ENCODE assay signal across 34 cellular contexts in the genomic region with DNA sequence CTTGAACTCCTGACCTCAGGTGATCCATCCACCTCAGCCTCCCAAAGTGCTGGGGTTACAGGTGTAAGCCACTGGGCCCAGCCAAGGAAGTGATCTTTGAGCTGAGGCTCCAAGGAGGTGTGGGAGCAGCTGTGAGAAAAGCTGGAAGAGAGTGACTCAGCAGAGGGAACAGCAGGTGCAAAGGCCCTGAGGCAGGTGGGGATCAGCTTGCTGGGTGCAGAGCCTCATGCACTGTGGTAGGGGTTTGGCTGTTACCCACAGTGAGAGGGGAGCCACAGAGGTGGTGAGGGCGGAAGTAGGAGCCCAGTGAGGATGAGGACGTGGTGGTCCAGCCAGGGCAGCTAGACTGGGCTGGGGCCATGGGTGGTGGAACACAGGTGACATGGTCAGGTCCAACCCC. TPM values are rescaled to one million over a fixed set of nuclear protein-coding genes. Genes with fewer than 3 reads are reported as not detected.
"Had no signal": no experiment of that assay in that cellular context is flagged by ENCODE, and none has a peak within 500 bp of the region (broad histone marks: within the 10 kb centered on the region; RNA-seq: fewer than 3 reads in every experiment).

No MANE protein-coding gene starts in this region.

- H3K9me3 Mint-ChIP-seq: activated CD4-positive, alpha-beta memory T cell treated with anti-CD3 and anti-CD28 coated beads, Interleukin-2, amount 10 ng/mL, durations not matched to agents 7 days and 5 days; activated CD4-positive, alpha-beta T cell treated with anti-CD3 and anti-CD28 coated beads, Interleukin-2, amount 10 ng/mL, durations not matched to agents 7 days and 5 days; activated T-helper 2 cell treated with anti-CD3 and anti-CD28 coated beads, Interferon-gamma antibody, Interleukin-2, Interleukin-4, amounts not matched to agents 10 μg/mL and 5 μg/mL and 100 μg/mL, durations not matched to agents 14 hours and 24 hours and 36 hours; natural killer cell treated with Interleukin-12 subunit alpha and Interleukin-12 subunit beta and Interleukin-15 and Interleukin-18, amount 100 ng/mL, for 72 hours; stimulated activated naive B cell treated with anti-CD40 and anti-IgM and Interleukin-4, amounts not matched to agents 10 μg/mL and 1 μg/mL and 100 μg/mL, for 72 hours had no signal

- H3K4me3 ChIP-seq: gastroesophageal sphincter, mucosa of descending colon, pancreas, prostate gland, stomach, tibial artery had no signal

- ATAC-seq: activated CD4-positive, CD25-positive, alpha-beta regulatory T cell treated with anti-CD3 and anti-CD28 coated beads, Interleukin-2, amount 50 U/mL, for 24 hours; gastroesophageal sphincter; left colon; mucosa of descending colon; natural killer cell treated with Interleukin-12 subunit alpha and Interleukin-12 subunit beta and Interleukin-15 and Interleukin-18, amount 100 ng/mL, for 72 hours; pancreas; sciatic nerve; stimulated activated naive B cell treated with anti-CD40 and anti-IgM and Interleukin-4, amounts not matched to agents 10 μg/mL and 1 μg/mL and 100 μg/mL, for 72 hours had no signal

- H3K27ac Mint-ChIP-seq: activated CD4-positive, alpha-beta memory T cell treated with anti-CD3 and anti-CD28 coated beads, Interleukin-2, amount 10 ng/mL, durations not matched to agents 7 days and 5 days; activated CD4-positive, alpha-beta T cell treated with anti-CD3 and anti-CD28 coated beads, Interleukin-2, amount 10 ng/mL, durations not matched to agents 7 days and 5 days; activated naive CD8-positive, alpha-beta T cell; activated T-helper 2 cell treated with anti-CD3 and anti-CD28 coated beads, Interferon-gamma antibody, Interleukin-2, Interleukin-4, amounts not matched to agents 10 μg/mL and 5 μg/mL and 100 μg/mL, durations not matched to agents 14 hours and 24 hours and 36 hours; natural killer cell treated with Interleukin-12 subunit alpha and Interleukin-12 subunit beta and Interleukin-15 and Interleukin-18, amount 100 ng/mL, for 72 hours; stimulated activated naive B cell treated with anti-CD40 and anti-IgM and Interleukin-4, amounts not matched to agents 10 μg/mL and 1 μg/mL and 100 μg/mL, for 72 hours had no signal

- DNase-seq: activated CD4-positive, alpha-beta memory T cell treated with anti-CD3 and anti-CD28 coated beads, Interleukin-2, amount 10 ng/mL, durations not matched to agents 7 days and 5 days; activated CD4-positive, alpha-beta T cell treated with anti-CD3 and anti-CD28 coated beads, Interleukin-2, amount 10 ng/mL, durations not matched to agents 7 days and 5 days; activated T-cell treated with anti-CD3 and anti-CD28 coated beads, Interleukin-2, amount 50 U/mL, for 48 hours; anterior cingulate cortex; dermis blood vessel endothelial cell; effector CD8-positive, alpha-beta T cell; erythroblast; head of caudate nucleus; hippocampal formation; kidney; left colon; mesendoderm; mucosa of descending colon; pancreas; retina; small intestine; stimulated activated CD4-positive, alpha-beta T cell treated with anti-CD3 and anti-CD28 coated beads, Interleukin-4, amount 100 ng/mL, for 24 hours; stimulated activated naive B cell treated with anti-CD40 and anti-IgM and Interleukin-4, amounts not matched to agents 10 μg/mL and 1 μg/mL and 100 μg/mL, for 72 hours; stomach; tibial artery; WERI-Rb-1 had no signal

- H3K9me3 ChIP-seq: gastroesophageal sphincter, mucosa of descending colon, pancreas, prostate gland, stomach, tibial artery had no signal

- H3K4me3 Mint-ChIP-seq: activated CD4-positive, alpha-beta memory T cell treated with anti-CD3 and anti-CD28 coated beads, Interleukin-2, amount 10 ng/mL, durations not matched to agents 7 days and 5 days; activated CD4-positive, alpha-beta T cell treated with anti-CD3 and anti-CD28 coated beads, Interleukin-2, amount 10 ng/mL, durations not matched to agents 7 days and 5 days; activated naive CD8-positive, alpha-beta T cell; natural killer cell treated with Interleukin-12 subunit alpha and Interleukin-12 subunit beta and Interleukin-15 and Interleukin-18, amount 100 ng/mL, for 72 hours; stimulated activated naive B cell treated with anti-CD40 and anti-IgM and Interleukin-4, amounts not matched to agents 10 μg/mL and 1 μg/mL and 100 μg/mL, for 72 hours had no signal

- H3K27ac ChIP-seq: gastroesophageal sphincter, pancreas, prostate gland, stomach, tibial artery, WERI-Rb-1 had no signal

- H3K36me3 Mint-ChIP-seq: activated naive CD8-positive, alpha-beta T cell; natural killer cell treated with Interleukin-12 subunit alpha and Interleukin-12 subunit beta and Interleukin-15 and Interleukin-18, amount 100 ng/mL, for 72 hours had no signal

- FAIRE-seq: bronchial epithelial cell, colon, kidney, pancreas, small intestine, TTC549 had no signal

- H3K36me3 ChIP-seq: gastroesophageal sphincter, pancreas, prostate gland, stomach, tibial artery, WERI-Rb-1 had no signal

RNA-seq across cellular contexts. Expression of gene NPAS1, which starts 6.5 kb away (rescaled TPM):
- total RNA-seq: activated CD4-positive, alpha-beta T cell treated with anti-CD3 and anti-CD28 coated beads, Interleukin-2, amount 10 ng/mL, durations not matched to agents 7 days and 5 days; activated T-helper 2 cell treated with anti-CD3 and anti-CD28 coated beads, Interferon-gamma antibody, Interleukin-2, Interleukin-4, amounts not matched to agents 10 μg/mL and 5 μg/mL and 100 μg/mL, durations not matched to agents 14 hours and 24 hours and 36 hours; liver; natural killer cell treated with Interleukin-12 subunit alpha and Interleukin-12 subunit beta and Interleukin-15 and Interleukin-18, amount 100 ng/mL, for 72 hours; T-helper 1 cell treated with Interleukin-12 subunit alpha and Interleukin-12 subunit beta and Interleukin-4 antibody, amounts not matched to agents 30 ng/mL and 1 ng/mL, for 36 hours; ureter had no signal
